Comparison of ENCODE assay signal across 26 cellular contexts in the genomic region with DNA sequence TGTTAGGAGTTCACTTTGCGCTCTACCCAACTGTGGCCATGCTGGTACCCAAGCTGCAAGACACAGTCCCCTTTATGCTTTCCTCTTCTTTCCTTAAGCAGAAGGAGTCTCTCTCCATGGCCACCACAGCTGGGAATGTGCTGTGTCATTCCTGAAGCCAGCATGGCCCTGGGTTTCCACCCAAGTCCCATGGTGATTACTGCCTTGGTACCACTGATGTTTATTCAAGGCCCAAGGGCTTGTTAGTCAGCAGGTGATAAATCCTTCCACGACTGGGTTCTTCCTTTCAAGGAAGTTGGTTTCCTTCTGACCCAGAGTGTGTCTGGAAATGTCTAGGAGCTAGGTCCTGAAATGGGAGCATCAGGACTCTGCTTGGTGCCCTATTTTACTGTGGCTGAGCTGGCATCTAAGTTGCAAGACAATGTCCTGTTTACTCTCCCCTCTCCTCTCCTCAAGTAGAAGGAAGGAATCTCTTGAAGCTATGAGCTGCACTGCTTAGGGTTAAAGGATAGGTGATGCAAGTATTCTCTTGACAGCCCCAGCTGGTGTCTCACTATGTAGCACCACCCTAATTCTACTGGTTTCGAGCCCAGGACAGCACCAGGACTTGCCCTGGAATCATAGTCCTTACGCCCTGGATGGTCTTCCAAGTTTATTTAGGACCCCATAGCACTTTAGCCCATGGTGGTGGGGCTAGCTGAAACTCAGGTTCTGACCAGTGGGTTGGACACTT. TPM values are rescaled to one million over a fixed set of nuclear protein-coding genes. Genes with fewer than 3 reads are reported as not detected.
DNase-seq lines count a peak whose midpoint lies in the region; ATAC-seq, FAIRE-seq and TF ChIP-seq lines count a peak whose summit lies in the region.
"Had no signal": no experiment of that assay in that cellular context is flagged by ENCODE, and none has a peak within 500 bp of the region (broad histone marks: within the 10 kb centered on the region; RNA-seq: fewer than 3 reads in every experiment).

No MANE protein-coding gene starts in this region.

- H3K27ac ChIP-seq in HepG2 (ENCODE audit: extremely low read length, insufficient read depth, low read length) (no peak overlapping the region), right lobe of liver (no peak overlapping the region), Karpas-422 (ENCODE audit: low read length) (no peak overlapping the region)
- H3K27ac ChIP-seq: BLaER1 treated with 17β-estradiol and CSF1 and Interleukin-3, amounts not matched to agents 10 nM and 100 nM; body of pancreas; colonic mucosa; parathyroid adenoma; testis; vagina had no signal

- H3K9me3 Mint-ChIP-seq in Calu3 (ENCODE audit: low read depth, unreplicated experiment): no peaks in the 10 kb centered on the region
- H3K9me3 Mint-ChIP-seq: activated CD4-positive, alpha-beta T cell treated with anti-CD3 and anti-CD28 coated beads, Interleukin-2, amount 10 ng/mL, durations not matched to agents 24 days and 14 days; endodermal cell; nephron had no signal

- in situ Hi-C loops in HepG2 (cut with HindIII; ENCODE audit: extremely low pct_ligation_motif_present, low pct_unique_long_range_greater_than_20kb): no loop called here

- CTCF ChIA-PET in HepG2 (lab: Yijun Ruan, JAX; ENCODE audit: low intra/inter-chr PET ratio, low total read pairs) (no interaction called here), Calu3 (lab: Charles Lee) (no interaction called here)

- H3K27ac Mint-ChIP-seq in Calu3 (ENCODE audit: unreplicated experiment): no peak overlapping the region
- H3K27ac Mint-ChIP-seq: activated CD4-positive, alpha-beta T cell treated with anti-CD3 and anti-CD28 coated beads, Interleukin-2, amount 10 ng/mL, durations not matched to agents 24 days and 14 days; activated naive CD8-positive, alpha-beta T cell; endodermal cell; nephron had no signal

- no peaks in the 10 kb centered on the region for H4K20me1 ChIP-seq in HepG2 (ENCODE audit: insufficient read depth, low read length)
- no peaks in the 10 kb centered on the region for H4K20me1 ChIP-seq in Karpas-422 (ENCODE audit: insufficient read depth, low read depth, low read length)
- H4K20me1 ChIP-seq: BLaER1 treated with 17β-estradiol and CSF1 and Interleukin-3, amounts not matched to agents 10 nM and 100 nM had no signal

- no peak overlapping the region for H2AFZ ChIP-seq in HepG2 (ENCODE audit: low read length)
- H2AFZ ChIP-seq in Karpas-422 (ENCODE audit: low read length): no peak overlapping the region
- H2AFZ ChIP-seq: parathyroid adenoma had no signal

- H3K9ac ChIP-seq in HepG2 (ENCODE audit: insufficient read depth, low read depth, low read length) (no peak overlapping the region), Karpas-422 (ENCODE audit: low read length) (no peak overlapping the region)
- H3K9ac ChIP-seq: BLaER1 treated with 17β-estradiol and CSF1 and Interleukin-3, amounts not matched to agents 10 nM and 100 nM; parathyroid adenoma had no signal

- no peak for TF ChIP-seq RAD21 in HepG2 (CRISPR knock-in tag; IDR thresholded peaks at IDR 0.05)

- H3K4me3 Mint-ChIP-seq in Calu3 (ENCODE audit: low read depth, unreplicated experiment): no peak overlapping the region
- H3K4me3 Mint-ChIP-seq: activated CD4-positive, alpha-beta T cell treated with anti-CD3 and anti-CD28 coated beads, Interleukin-2, amount 10 ng/mL, durations not matched to agents 24 days and 14 days; activated naive CD8-positive, alpha-beta T cell; endodermal cell; nephron had no signal

- no peak for TF ChIP-seq EP300 in HepG2 (IDR thresholded peaks at IDR 0.05; ENCODE audit: low read depth in 2 of 2, low read length in 2 of 2)
- no peak for TF ChIP-seq EP300 in HepG2 (CRISPR knock-in tag; IDR thresholded peaks at IDR 0.05; ENCODE audit: borderline replicate concordance)

- POLR2A ChIA-PET in HepG2 (lab: Yijun Ruan, JAX): no interaction called here

- H3K79me2 ChIP-seq in HepG2 (ENCODE audit: insufficient read depth, low read length) (no peaks in the 10 kb centered on the region), Karpas-422 (ENCODE audit: low read length) (no peaks in the 10 kb centered on the region)
- H3K79me2 ChIP-seq: parathyroid adenoma had no signal

- intact Hi-C loops in HepG2 (cut with micrococcal nuclease; ENCODE audit: unreplicated experiment): no loop called here
- intact Hi-C loops in right lobe of liver (cut with DNase I): no loop called here
- intact Hi-C loops in Calu3 (cut with micrococcal nuclease; ENCODE audit: unreplicated experiment): no loop called here

- no peaks in the 10 kb centered on the region for H3K9me3 ChIP-seq in HepG2 (ENCODE audit: low read length)
- H3K9me3 ChIP-seq in right lobe of liver: no peaks in the 10 kb centered on the region
- no peaks in the 10 kb centered on the region for H3K9me3 ChIP-seq in Karpas-422 (ENCODE audit: low read length)
- H3K9me3 ChIP-seq: BLaER1 treated with 17β-estradiol and CSF1 and Interleukin-3, amounts not matched to agents 10 nM and 100 nM; body of pancreas; colonic mucosa; testis; vagina had no signal

- H3K27me3 Mint-ChIP-seq in Calu3 (ENCODE audit: unreplicated experiment): no peaks in the 10 kb centered on the region

- WGBS in HepG2 (ENCODE audit: low lambda C conversion rate): 31% methylated on average over 4 of the region's 4 CpGs
- 0% methylated on average over 1 of the region's 4 CpGs for WGBS in right lobe of liver (ENCODE audit: insufficient coverage, low coverage, low lambda C conversion rate, missing lambda C conversion rate)

- DNase-seq in HepG2 (ENCODE audit: low spot score): no peak
- DNase-seq in right lobe of liver: no peak
- DNase-seq in T1000 (lab: John Stamatoyannopoulos, UW): peak; percentile 34
- peak; percentile 3 for DNase-seq in fibroblast of the aortic adventitia (ENCODE audit: low read depth)
- peak; percentile 17 for DNase-seq in stromal cell of bone marrow (ENCODE audit: low read depth)
- no peak for DNase-seq in H7
- no peak for DNase-seq in Karpas-422
- DNase-seq in Calu3: no peak
- DNase-seq: 8988T; activated CD4-positive, alpha-beta T cell treated with anti-CD3 and anti-CD28 coated beads, Interleukin-2, amount 10 ng/mL, durations not matched to agents 24 days and 14 days; body of pancreas; colonic mucosa; endodermal cell; left cardiac atrium; OCI-M1; SIG-M5; T-helper 1 cell; testis had no signal

- H3K4me2 ChIP-seq in HepG2 (ENCODE audit: low read depth, low read length) (no peak overlapping the region), Karpas-422 (ENCODE audit: low read depth, low read length, poor library complexity, severe bottlenecking) (no peak overlapping the region)
- H3K4me2 ChIP-seq: BLaER1 treated with 17β-estradiol and CSF1 and Interleukin-3, amounts not matched to agents 10 nM and 100 nM had no signal

- FAIRE-seq in HepG2 (lab: Jason Lieb, UNC): no peak
- FAIRE-seq: G401.6, H1 had no signal

- TF ChIP-seq CTCF in HepG2 (CRISPR knock-in tag; IDR thresholded peaks at IDR 0.05) (no peak), right lobe of liver (IDR thresholded peaks at IDR 0.05) (no peak), fibroblast of the aortic adventitia (IDR thresholded peaks at IDR 0.05; ENCODE audit: insufficient read depth, low read length) (no peak), Calu3 (IDR thresholded peaks at IDR 0.05; ENCODE audit: unreplicated experiment) (no peak)

- BruUV-seq in HepG2 (replicated peaks; lab: Mats Ljungman, UMichigan): no TSS peak
- no TSS peak for BruUV-seq in Calu3 (replicated peaks; lab: Mats Ljungman, UMichigan)

- H3K9me2 ChIP-seq in Karpas-422 (replicated peaks; ENCODE audit: insufficient read depth, low read length): no peaks in the 10 kb centered on the region

- H3K4me1 Mint-ChIP-seq in Calu3 (ENCODE audit: low read depth, unreplicated experiment): no peaks in the 10 kb centered on the region
- H3K4me1 Mint-ChIP-seq: activated CD4-positive, alpha-beta T cell treated with anti-CD3 and anti-CD28 coated beads, Interleukin-2, amount 10 ng/mL, durations not matched to agents 24 days and 14 days; nephron had no signal

- no peaks in the 10 kb centered on the region for H3K4me1 ChIP-seq in HepG2 (ENCODE audit: insufficient read depth, low read length)
- H3K4me1 ChIP-seq in right lobe of liver: no peaks in the 10 kb centered on the region
- H3K4me1 ChIP-seq in Karpas-422 (ENCODE audit: low read length): no peaks in the 10 kb centered on the region
- H3K4me1 ChIP-seq: BLaER1 treated with 17β-estradiol and CSF1 and Interleukin-3, amounts not matched to agents 10 nM and 100 nM; body of pancreas; colonic mucosa; parathyroid adenoma; testis; vagina had no signal

- no peak for TF ChIP-seq POLR2A in HepG2 (IDR thresholded peaks at IDR 0.05; ENCODE audit: insufficient read depth in 1 of 2, low read depth in 2 of 2, low read length in 2 of 2)
- no peak for TF ChIP-seq POLR2A in right lobe of liver (IDR thresholded peaks at IDR 0.05)

- H3K27me3 ChIP-seq in HepG2 (ENCODE audit: control insufficient read depth in 1 of 2, insufficient read depth in 2 of 2, low read length in 2 of 2) (peaks cover 0 to 1% of the 10 kb centered on the region in 2 experiments; a peak in 1 of 5 replicates), right lobe of liver (no peaks in the 10 kb centered on the region), H7 (ENCODE audit: control insufficient read depth, insufficient read depth, low read length) (no peaks in the 10 kb centered on the region), Karpas-422 (ENCODE audit: low read length) (no peaks in the 10 kb centered on the region)
- H3K27me3 ChIP-seq: BLaER1 treated with 17β-estradiol and CSF1 and Interleukin-3, amounts not matched to agents 10 nM and 100 nM; body of pancreas; colonic mucosa; testis; vagina had no signal

- no peaks in the 10 kb centered on the region for H3K36me3 Mint-ChIP-seq in Calu3 (ENCODE audit: insufficient read depth, unreplicated experiment)

- H3K4me3 ChIP-seq in HepG2 (replicated peaks in 1 of 3; ENCODE audit: insufficient read depth in 1 of 3, low read depth in 2 of 3, low read length in 3 of 3): no peak overlapping the region
- H3K4me3 ChIP-seq in right lobe of liver: no peak overlapping the region
- no peak overlapping the region for H3K4me3 ChIP-seq in fibroblast of the aortic adventitia (ENCODE audit: low read depth, low read length)
- H3K4me3 ChIP-seq in H7 (ENCODE audit: insufficient read depth, low read depth, low read length): no peak overlapping the region
- H3K4me3 ChIP-seq in Karpas-422 (ENCODE audit: low read length): no peak overlapping the region
- H3K4me3 ChIP-seq: BLaER1 treated with 17β-estradiol and CSF1 and Interleukin-3, amounts not matched to agents 10 nM and 100 nM; body of pancreas; colonic mucosa; testis; vagina had no signal

- H3K36me3 ChIP-seq in HepG2 (replicated peaks in 1 of 2; ENCODE audit: control insufficient read depth in 1 of 2, insufficient read depth in 2 of 2, low read length in 2 of 2) (no peaks in the 10 kb centered on the region), right lobe of liver (no peaks in the 10 kb centered on the region), H7 (replicated peaks; ENCODE audit: control insufficient read depth, insufficient read depth, low read length) (no peaks in the 10 kb centered on the region), Karpas-422 (ENCODE audit: insufficient read depth, low read length) (no peaks in the 10 kb centered on the region)
- H3K36me3 ChIP-seq: BLaER1 treated with 17β-estradiol and CSF1 and Interleukin-3, amounts not matched to agents 10 nM and 100 nM; colonic mucosa; vagina had no signal

- peak; percentile 28; the same call in 2 of the 3 replicates for ATAC-seq in HepG2
- ATAC-seq in right lobe of liver: no peak
- ATAC-seq: body of pancreas, left cardiac atrium, sciatic nerve had no signal

RNA-seq across cellular contexts. Expression of a gene that starts 18.7 kb away (rescaled TPM):
- total RNA-seq in HepG2 (2016; rRNA removed; fragmentation: Illumina TruSeq; extraction: Trizol) (53.6 and 74.2 TPM in 2 replicates), right lobe of liver (10 to 100 TPM in 4 of 6 experiments, 1 to 10 TPM in 2; 8.7 to 12.9 (median 11.2) TPM), fibroblast of the aortic adventitia (ENCODE audit: low replicate concordance) (4.4 and 22.3 TPM in 2 replicates), Calu3 (2022) (35.9 and 38.5 TPM in 2 replicates)
- total RNA-seq in HepG2 (2016; cell fraction: cytosol; rRNA removed; fragmentation: Illumina TruSeq; extraction: Trizol; ENCODE audit: low read depth): 32.8 and 37.1 TPM in 2 replicates
- total RNA-seq in HepG2 (2016; cell fraction: insoluble cytoplasmic fraction; rRNA removed; fragmentation: Illumina TruSeq; extraction: Trizol): 52.9 and 74.2 TPM in 2 replicates
- 24.1 and 28.1 TPM in 2 replicates for total RNA-seq in HepG2 (2016; cell fraction: membrane; rRNA removed; fragmentation: Illumina TruSeq; extraction: Trizol)
- 59.5 and 62.1 TPM in 2 replicates for total RNA-seq in HepG2 (2016; cell fraction: nucleus; rRNA removed; fragmentation: Illumina TruSeq; extraction: Trizol)
- polyA plus RNA-seq in HepG2 (2011; rRNA removed): 14.8 and 16.9 TPM in 2 replicates
- polyA plus RNA-seq in HepG2 (2011; cell fraction: cytosol; rRNA removed): 9.3 and 11.8 TPM in 2 replicates
- 9.4 and 10.0 TPM in 2 replicates for polyA plus RNA-seq in HepG2 (2011; cell fraction: nucleus; rRNA removed)
- 14.4 and 22.1 TPM in 2 replicates for polyA plus RNA-seq in HepG2 (2012)
- polyA plus RNA-seq in HepG2 (2016; cell fraction: cytosol; fragmentation: Illumina TruSeq; extraction: Trizol; ENCODE audit: low read depth): 6.6 and 7.0 TPM in 2 replicates
- 63.4 and 70.6 TPM in 2 replicates for polyA plus RNA-seq in HepG2 (2016; cell fraction: insoluble cytoplasmic fraction; fragmentation: Illumina TruSeq; extraction: Trizol; ENCODE audit: low read depth)
- polyA plus RNA-seq in HepG2 (2016; cell fraction: membrane; fragmentation: Illumina TruSeq; extraction: Trizol; ENCODE audit: low read depth): 9.5 and 10.6 TPM in 2 replicates
- 31.7 and 32.9 TPM in 2 replicates for polyA plus RNA-seq in HepG2 (2016; cell fraction: nucleus; fragmentation: Illumina TruSeq; extraction: Trizol; ENCODE audit: insufficient read depth, low read depth)
- polyA minus RNA-seq in HepG2 (2011; rRNA and poly(A)+ RNA removed; ENCODE audit: low replicate concordance): 26.4 and 36.9 TPM in 2 replicates
- 11.1 and 11.3 TPM in 2 replicates for polyA minus RNA-seq in HepG2 (2011; cell fraction: cytosol; rRNA and poly(A)+ RNA removed)
- polyA minus RNA-seq in HepG2 (2011; cell fraction: nucleus; rRNA and poly(A)+ RNA removed): 64.2 and 66.0 TPM in 2 replicates
- 33.4 and 38.4 TPM in 2 replicates for total RNA-seq in H7 (2014; rRNA removed; shearing (Covaris generic))
- 16.8 and 40.6 TPM in 2 replicates for total RNA-seq in Karpas-422 (2014; rRNA removed; shearing (Covaris generic); ENCODE audit: low replicate concordance)

RNA-seq across cellular contexts. Expression of a gene that starts 27.0 kb away (rescaled TPM):
- total RNA-seq in HepG2 (2016; rRNA removed; fragmentation: Illumina TruSeq; extraction: Trizol): 1.9 and 3.9 TPM in 2 replicates
- total RNA-seq in HepG2 (2016; cell fraction: cytosol; rRNA removed; fragmentation: Illumina TruSeq; extraction: Trizol; ENCODE audit: low read depth): 0.61 and 0.71 TPM in 2 replicates
- total RNA-seq in HepG2 (2016; cell fraction: insoluble cytoplasmic fraction; rRNA removed; fragmentation: Illumina TruSeq; extraction: Trizol): 2.0 and 4.5 TPM in 2 replicates
- total RNA-seq in HepG2 (2016; cell fraction: membrane; rRNA removed; fragmentation: Illumina TruSeq; extraction: Trizol): 0.90 and 1.3 TPM in 2 replicates
- 1.5 and 2.4 TPM in 2 replicates for total RNA-seq in HepG2 (2016; cell fraction: nucleus; rRNA removed; fragmentation: Illumina TruSeq; extraction: Trizol)
- 0.97 and 1.3 TPM in 2 replicates for polyA plus RNA-seq in HepG2 (2011; rRNA removed)
- 0.52 and 1.1 TPM in 2 replicates for polyA plus RNA-seq in HepG2 (2011; cell fraction: cytosol; rRNA removed)
- 0.24 and 0.38 TPM in 2 replicates for polyA plus RNA-seq in HepG2 (2011; cell fraction: nucleus; rRNA removed)
- polyA plus RNA-seq in HepG2 (2012): 0.33 and 1.0 TPM in 2 replicates
- 0.24 and 0.43 TPM in 2 replicates for polyA plus RNA-seq in HepG2 (2016; cell fraction: cytosol; fragmentation: Illumina TruSeq; extraction: Trizol; ENCODE audit: low read depth)
- 1.8 and 2.0 TPM in 2 replicates for polyA plus RNA-seq in HepG2 (2016; cell fraction: insoluble cytoplasmic fraction; fragmentation: Illumina TruSeq; extraction: Trizol; ENCODE audit: low read depth)
- 0.37 and 0.39 TPM in 2 replicates for polyA plus RNA-seq in HepG2 (2016; cell fraction: membrane; fragmentation: Illumina TruSeq; extraction: Trizol; ENCODE audit: low read depth)
- 1.00 and 1.4 TPM in 2 replicates for polyA plus RNA-seq in HepG2 (2016; cell fraction: nucleus; fragmentation: Illumina TruSeq; extraction: Trizol; ENCODE audit: insufficient read depth, low read depth)
- polyA minus RNA-seq in HepG2 (2011; rRNA and poly(A)+ RNA removed; ENCODE audit: low replicate concordance): 1.9 and 2.5 TPM in 2 replicates
- polyA minus RNA-seq in HepG2 (2011; cell fraction: cytosol; rRNA and poly(A)+ RNA removed): 0.97 and 1.4 TPM in 2 replicates
- 0.87 and 1.7 TPM in 2 replicates for polyA minus RNA-seq in HepG2 (2011; cell fraction: nucleus; rRNA and poly(A)+ RNA removed)
- 1 to 10 TPM in 3 of 6 experiments, under 1 TPM in 3; 0.37 to 1.5 (median 0.78) TPM for total RNA-seq in right lobe of liver
- total RNA-seq in fibroblast of the aortic adventitia (ENCODE audit: low replicate concordance): 1.6 and 4.8 TPM in 2 replicates
- total RNA-seq in H7 (2014; rRNA removed; shearing (Covaris generic)): 0.66 and 1.3 TPM in 2 replicates
- total RNA-seq in Karpas-422 (2014; rRNA removed; shearing (Covaris generic); ENCODE audit: low replicate concordance): 0.04 and 0.26 TPM in 2 replicates
- total RNA-seq in Calu3 (2022): 1.6 and 2.7 TPM in 2 replicates

Comparison
In these comparisons a context has a peak if more than half of its experiments do, and no peak if none do; other contexts are left out.
1. DNase-seq: peak in T1000 (single experiment), fibroblast of the aortic adventitia (single experiment) and stromal cell of bone marrow (single experiment); none in HepG2 (single experiment), right lobe of liver (0 of 3), H7 (single experiment), Karpas-422 (single experiment) and Calu3 (single experiment).